ENCODE assay signal across 8 cellular contexts in the genomic region with DNA sequence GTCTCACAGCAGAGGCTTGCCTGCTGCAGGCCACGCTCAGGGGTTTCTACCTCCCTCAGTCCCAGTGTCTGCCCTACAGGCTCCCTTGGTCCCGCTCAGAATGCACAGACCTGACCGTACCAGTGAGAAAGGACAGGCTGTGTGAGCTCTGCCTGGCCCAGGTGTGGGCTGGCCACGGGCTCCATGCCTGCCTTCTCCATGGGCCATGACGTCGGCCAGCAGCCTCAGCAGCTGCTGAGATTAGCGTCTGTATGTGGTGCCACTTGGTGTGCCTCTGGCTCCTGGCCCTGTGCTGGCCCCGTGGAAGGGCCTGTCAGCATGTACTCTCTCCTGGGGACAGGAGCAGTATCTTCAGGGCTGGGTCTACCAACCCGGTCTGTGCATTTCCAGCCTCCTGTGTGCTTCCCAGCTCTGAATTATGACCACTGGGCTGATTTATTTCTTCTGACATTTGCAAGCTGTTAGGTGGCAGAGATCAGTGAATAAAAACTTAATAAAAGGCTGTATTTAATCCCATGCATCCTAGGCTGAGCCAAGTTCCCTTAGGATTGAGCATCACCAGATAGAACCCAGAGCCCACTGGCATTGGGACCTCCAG. TPM values are rescaled to one million over a fixed set of nuclear protein-coding genes. Genes with fewer than 3 reads are reported as not detected.
DNase-seq lines count a peak whose midpoint lies in the region; ATAC-seq and TF ChIP-seq lines count a peak whose summit lies in the region.

No MANE protein-coding gene starts in this region.

- H3K23ac ChIP-seq in neuronal stem cell (ENCODE audit: low read depth, low read length, poor library complexity), result peak overlapping the region; percentile 16

- H2AFZ ChIP-seq in neuronal stem cell (ENCODE audit: low read length), result no peak overlapping the region

- no peak overlapping the region for H2BK12ac ChIP-seq in neuronal stem cell (ENCODE audit: low read length)

- no peak overlapping the region for H4K8ac ChIP-seq in neuronal stem cell (ENCODE audit: low read depth, low read length)

- H3K9ac ChIP-seq in neuronal stem cell (ENCODE audit: low read depth, low read length, poor library complexity), result peak overlapping the region; percentile 46

- peak; percentile 75 for DNase-seq in DMS 273 (lab: John Stamatoyannopoulos, UW; ENCODE audit: unreplicated experiment)
- peak; percentile 46 for DNase-seq in NCI-H446 treated with DMSO at 0.1 percent for 48 hours (lab: John Stamatoyannopoulos, UW)
- no peak for DNase-seq in coronary artery (ENCODE audit: low spot score)
- DNase-seq in neuronal stem cell (ENCODE audit: low spot score), result no peak
- no peak for DNase-seq in HPDE6-E6E7 (ENCODE audit: extremely low spot score)
- no peak for DNase-seq in NCI-H1436 (lab: John Stamatoyannopoulos, UW)

- H3K27me3 ChIP-seq in neuronal stem cell (ENCODE audit: control insufficient read depth in 3 of 3, insufficient read depth in 3 of 3, low read depth in 1 of 3, low read length in 3 of 3), result no peaks in the 10 kb centered on the region

- H2BK15ac ChIP-seq in neuronal stem cell (ENCODE audit: low read length), result no peak overlapping the region

- no peak overlapping the region for H3K14ac ChIP-seq in neuronal stem cell (ENCODE audit: low read length)

- no peak overlapping the region for H4K91ac ChIP-seq in neuronal stem cell (ENCODE audit: low read depth, low read length, poor library complexity)

- no peak for TF ChIP-seq CTCF in coronary artery (IDR thresholded peaks at IDR 0.05)

- H2BK5ac ChIP-seq in neuronal stem cell (ENCODE audit: low read length), result no peak overlapping the region

- no peak overlapping the region for H2AK5ac ChIP-seq in neuronal stem cell (ENCODE audit: low read depth, low read length)

- no peak overlapping the region for H3K4me2 ChIP-seq in neuronal stem cell (ENCODE audit: insufficient read depth, low read length, poor library complexity, severe bottlenecking)

- H2BK120ac ChIP-seq in neuronal stem cell (ENCODE audit: low read depth, low read length), result no peak overlapping the region

- no peak for ATAC-seq in HG02885 (IDR thresholded peaks at IDR 0.05; ENCODE audit: poor library complexity, unreplicated experiment)
- no peak for ATAC-seq in GM19351 (IDR thresholded peaks at IDR 0.05; ENCODE audit: unreplicated experiment)

- H3K9me3 ChIP-seq in neuronal stem cell (replicated peaks in 1 of 2; ENCODE audit: control insufficient read depth in 2 of 2, insufficient read depth in 1 of 2, low read depth in 1 of 2, low read length in 2 of 2), result no peaks in the 10 kb centered on the region

- H3K79me1 ChIP-seq in neuronal stem cell (ENCODE audit: low read depth, low read length), result peaks cover 10% of the 10 kb centered on the region

- H3K4me3 ChIP-seq in coronary artery (peak overlapping the region; percentile 51), neuronal stem cell (ENCODE audit: low read length in 2 of 2) (no peak overlapping the region)

- H3K4me1 ChIP-seq in neuronal stem cell (ENCODE audit: control insufficient read depth in 2 of 2, insufficient read depth in 1 of 2, low read depth in 1 of 2, low read length in 2 of 2), result peaks cover 20 to 23% of the 10 kb centered on the region in 2 donors

- WGBS in neuronal stem cell (ENCODE audit: extremely low coverage in 2 of 2, insufficient read length in 2 of 2, insufficient replicate concordance in 1 of 2), 2 donors, result no CpG with 5 or more reads among the region's 9 CpGs

- peak overlapping the region; percentile 44 for H3K18ac ChIP-seq in neuronal stem cell (ENCODE audit: low read length)

- H3K36me3 ChIP-seq in neuronal stem cell (replicated peaks in 1 of 2; ENCODE audit: control insufficient read depth in 2 of 2, insufficient read depth in 2 of 2, low read length in 2 of 2), result peaks cover 0 to 13% of the 10 kb centered on the region in 2 donors

- H3K27ac ChIP-seq in coronary artery (peak overlapping the region; percentile 73 to 91), neuronal stem cell (replicated peaks; ENCODE audit: low read length) (no peak overlapping the region)

- H3K4ac ChIP-seq in neuronal stem cell (ENCODE audit: low read length), result no peak overlapping the region

RNA-seq across cellular contexts. Expression of a gene that starts 25.7 kb away (rescaled TPM):
- polyA plus RNA-seq in neuronal stem cell (2013, experiment 1 of 2), result 42.9 TPM
- 42.1 TPM for polyA plus RNA-seq in neuronal stem cell (2013, experiment 2 of 2)

Comparison
In these comparisons a context has a peak if more than half of its experiments do, and no peak if none do; other contexts are left out.
1. DNase-seq: peak in DMS 273 (single experiment) and NCI-H446 treated with DMSO at 0.1 percent for 48 hours (single experiment); none in coronary artery (single experiment), neuronal stem cell (single experiment), HPDE6-E6E7 (single experiment) and NCI-H1436 (single experiment).